Comparison of ENCODE assay signal across 2 cellular contexts in the genomic region with DNA sequence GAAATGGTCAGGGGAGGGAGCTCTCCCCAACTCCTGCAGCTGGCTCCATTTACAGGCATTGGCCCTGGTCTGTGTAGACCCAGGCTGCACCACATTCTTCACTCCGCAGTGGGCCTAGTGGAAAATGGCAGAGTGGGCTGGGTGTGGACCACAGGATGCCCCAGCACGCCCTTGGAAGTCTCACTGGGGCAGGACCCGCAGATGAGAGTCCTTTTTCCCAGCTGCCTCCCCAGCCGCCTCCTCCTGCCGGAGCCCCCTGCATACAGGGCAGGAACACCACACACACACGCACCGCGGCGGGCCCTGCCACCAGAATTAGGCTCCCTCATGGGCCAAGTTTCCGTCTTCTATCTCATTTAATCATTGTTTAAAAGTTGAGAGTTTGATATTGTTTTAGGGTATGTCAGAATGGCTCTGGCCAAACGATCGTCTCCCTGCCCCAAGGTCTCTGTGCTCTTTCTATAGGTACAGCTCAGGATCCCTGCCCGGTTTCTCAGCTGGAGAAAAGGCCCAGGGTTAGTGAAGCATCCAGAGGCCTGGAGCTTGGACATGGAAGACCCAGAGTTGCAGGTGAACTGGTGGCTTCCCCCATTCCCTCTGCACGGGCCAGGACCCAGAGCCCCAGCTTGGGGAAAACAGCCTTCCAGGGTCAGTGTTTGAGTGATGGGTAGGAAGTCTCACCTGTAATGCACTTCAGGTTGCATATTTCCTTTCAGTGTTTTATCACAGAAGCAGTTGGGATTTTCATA.
TF ChIP-seq lines count a peak whose summit lies in the region.

No MANE protein-coding gene starts in this region.

TF ChIP-seq in IMR-90, 13 proteins besides CTCF, POLR2A, EP300 and RAD21:
- TF ChIP-seq CEBPB (IDR thresholded peaks at IDR 0.05; ENCODE audit: low read depth, low read length): no peak
- no peak for TF ChIP-seq MAZ (IDR thresholded peaks at IDR 0.05; ENCODE audit: borderline replicate concordance, low read depth, low read length)
- no peak for TF ChIP-seq MAFK (IDR thresholded peaks at IDR 0.05; ENCODE audit: low read depth, low read length)
- no peak for TF ChIP-seq RFX5 (IDR thresholded peaks at IDR 0.05; ENCODE audit: low read depth, low read length)
- no peak for TF ChIP-seq BHLHE40 (IDR thresholded peaks at IDR 0.05; ENCODE audit: low read depth, low read length)
- TF ChIP-seq, protein P1, sequence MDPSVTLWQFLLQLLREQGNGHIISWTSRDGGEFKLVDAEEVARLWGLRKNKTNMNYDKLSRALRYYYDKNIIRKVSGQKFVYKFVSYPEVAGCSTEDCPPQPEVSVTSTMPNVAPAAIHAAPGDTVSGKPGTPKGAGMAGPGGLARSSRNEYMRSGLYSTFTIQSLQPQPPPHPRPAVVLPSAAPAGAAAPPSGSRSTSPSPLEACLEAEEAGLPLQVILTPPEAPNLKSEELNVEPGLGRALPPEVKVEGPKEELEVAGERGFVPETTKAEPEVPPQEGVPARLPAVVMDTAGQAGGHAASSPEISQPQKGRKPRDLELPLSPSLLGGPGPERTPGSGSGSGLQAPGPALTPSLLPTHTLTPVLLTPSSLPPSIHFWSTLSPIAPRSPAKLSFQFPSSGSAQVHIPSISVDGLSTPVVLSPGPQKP (IDR thresholded peaks at IDR 0.05; ENCODE audit: borderline replicate concordance, low read depth, low read length): no peak
- TF ChIP-seq SMC3 (IDR thresholded peaks at IDR 0.05; ENCODE audit: low read depth, low read length): no peak
- TF ChIP-seq MXI1 (IDR thresholded peaks at IDR 0.05; ENCODE audit: borderline replicate concordance, low read depth, low read length): no peak
- TF ChIP-seq CHD1 (IDR thresholded peaks at IDR 0.05; ENCODE audit: low read depth, low read length): no peak
- TF ChIP-seq, protein P2, sequence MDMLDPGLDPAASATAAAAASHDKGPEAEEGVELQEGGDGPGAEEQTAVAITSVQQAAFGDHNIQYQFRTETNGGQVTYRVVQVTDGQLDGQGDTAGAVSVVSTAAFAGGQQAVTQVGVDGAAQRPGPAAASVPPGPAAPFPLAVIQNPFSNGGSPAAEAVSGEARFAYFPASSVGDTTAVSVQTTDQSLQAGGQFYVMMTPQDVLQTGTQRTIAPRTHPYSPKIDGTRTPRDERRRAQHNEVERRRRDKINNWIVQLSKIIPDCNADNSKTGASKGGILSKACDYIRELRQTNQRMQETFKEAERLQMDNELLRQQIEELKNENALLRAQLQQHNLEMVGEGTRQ (IDR thresholded peaks at IDR 0.05; ENCODE audit: low read depth, low read length): no peak
- TF ChIP-seq FOS (IDR thresholded peaks at IDR 0.05; ENCODE audit: low read depth, low read length): no peak
- no peak for TF ChIP-seq NFE2L2 (IDR thresholded peaks at IDR 0.05; ENCODE audit: low read depth, low read length)
- no peak for TF ChIP-seq RCOR1 (IDR thresholded peaks at IDR 0.05; ENCODE audit: insufficient replicate concordance, low read length)

TF ChIP-seq in GM12878, 131 proteins besides CTCF, POLR2A, EP300 and RAD21:
- TF ChIP-seq, protein P3, sequence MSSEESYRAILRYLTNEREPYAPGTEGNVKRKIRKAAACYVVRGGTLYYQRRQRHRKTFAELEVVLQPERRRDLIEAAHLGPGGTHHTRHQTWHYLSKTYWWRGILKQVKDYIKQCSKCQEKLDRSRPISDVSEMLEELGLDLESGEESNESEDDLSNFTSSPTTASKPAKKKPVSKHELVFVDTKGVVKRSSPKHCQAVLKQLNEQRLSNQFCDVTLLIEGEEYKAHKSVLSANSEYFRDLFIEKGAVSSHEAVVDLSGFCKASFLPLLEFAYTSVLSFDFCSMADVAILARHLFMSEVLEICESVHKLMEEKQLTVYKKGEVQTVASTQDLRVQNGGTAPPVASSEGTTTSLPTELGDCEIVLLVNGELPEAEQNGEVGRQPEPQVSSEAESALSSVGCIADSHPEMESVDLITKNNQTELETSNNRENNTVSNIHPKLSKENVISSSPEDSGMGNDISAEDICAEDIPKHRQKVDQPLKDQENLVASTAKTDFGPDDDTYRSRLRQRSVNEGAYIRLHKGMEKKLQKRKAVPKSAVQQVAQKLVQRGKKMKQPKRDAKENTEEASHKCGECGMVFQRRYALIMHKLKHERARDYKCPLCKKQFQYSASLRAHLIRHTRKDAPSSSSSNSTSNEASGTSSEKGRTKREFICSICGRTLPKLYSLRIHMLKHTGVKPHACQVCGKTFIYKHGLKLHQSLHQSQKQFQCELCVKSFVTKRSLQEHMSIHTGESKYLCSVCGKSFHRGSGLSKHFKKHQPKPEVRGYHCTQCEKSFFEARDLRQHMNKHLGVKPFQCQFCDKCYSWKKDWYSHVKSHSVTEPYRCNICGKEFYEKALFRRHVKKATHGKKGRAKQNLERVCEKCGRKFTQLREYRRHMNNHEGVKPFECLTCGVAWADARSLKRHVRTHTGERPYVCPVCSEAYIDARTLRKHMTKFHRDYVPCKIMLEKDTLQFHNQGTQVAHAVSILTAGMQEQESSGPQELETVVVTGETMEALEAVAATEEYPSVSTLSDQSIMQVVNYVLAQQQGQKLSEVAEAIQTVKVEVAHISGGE (CRISPR knock-in tag; IDR thresholded peaks at IDR 0.05): no peak
- no peak for TF ChIP-seq SMAD5 (IDR thresholded peaks at IDR 0.05; ENCODE audit: low read depth)
- TF ChIP-seq NRF1 (conservative IDR thresholded peaks at IDR 0.05; ENCODE audit: low read depth, low read length): no peak
- TF ChIP-seq EZH2 (IDR thresholded peaks at IDR 0.05; ENCODE audit: borderline replicate concordance, control insufficient read depth, low read depth, low read length): no peak
- no peak for TF ChIP-seq IKZF2 (IDR thresholded peaks at IDR 0.05)
- no peak for TF ChIP-seq MTA3 (IDR thresholded peaks at IDR 0.05; ENCODE audit: borderline replicate concordance, low read length)
- TF ChIP-seq, protein P4, sequence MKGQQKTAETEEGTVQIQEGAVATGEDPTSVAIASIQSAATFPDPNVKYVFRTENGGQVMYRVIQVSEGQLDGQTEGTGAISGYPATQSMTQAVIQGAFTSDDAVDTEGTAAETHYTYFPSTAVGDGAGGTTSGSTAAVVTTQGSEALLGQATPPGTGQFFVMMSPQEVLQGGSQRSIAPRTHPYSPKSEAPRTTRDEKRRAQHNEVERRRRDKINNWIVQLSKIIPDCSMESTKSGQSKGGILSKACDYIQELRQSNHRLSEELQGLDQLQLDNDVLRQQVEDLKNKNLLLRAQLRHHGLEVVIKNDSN (IDR thresholded peaks at IDR 0.05; ENCODE audit: borderline replicate concordance, extremely low read length, insufficient read depth, low read depth, low read length): no peak
- TF ChIP-seq KLF5 (IDR thresholded peaks at IDR 0.05; ENCODE audit: partially characterized antibody): no peak
- TF ChIP-seq ZSCAN29 (IDR thresholded peaks at IDR 0.05): no peak
- no peak for TF ChIP-seq STAT1 (conservative IDR thresholded peaks at IDR 0.05)
- TF ChIP-seq, protein P1 (IDR thresholded peaks at IDR 0.05; ENCODE audit: low read depth, low read length): no peak
- no peak for TF ChIP-seq BCL11A (IDR thresholded peaks at IDR 0.05; ENCODE audit: low read depth, low read length)
- TF ChIP-seq KDM1A (IDR thresholded peaks at IDR 0.05; ENCODE audit: borderline replicate concordance): no peak
- TF ChIP-seq CREM (IDR thresholded peaks at IDR 0.05; ENCODE audit: low read depth): no peak
- TF ChIP-seq, protein P5, sequence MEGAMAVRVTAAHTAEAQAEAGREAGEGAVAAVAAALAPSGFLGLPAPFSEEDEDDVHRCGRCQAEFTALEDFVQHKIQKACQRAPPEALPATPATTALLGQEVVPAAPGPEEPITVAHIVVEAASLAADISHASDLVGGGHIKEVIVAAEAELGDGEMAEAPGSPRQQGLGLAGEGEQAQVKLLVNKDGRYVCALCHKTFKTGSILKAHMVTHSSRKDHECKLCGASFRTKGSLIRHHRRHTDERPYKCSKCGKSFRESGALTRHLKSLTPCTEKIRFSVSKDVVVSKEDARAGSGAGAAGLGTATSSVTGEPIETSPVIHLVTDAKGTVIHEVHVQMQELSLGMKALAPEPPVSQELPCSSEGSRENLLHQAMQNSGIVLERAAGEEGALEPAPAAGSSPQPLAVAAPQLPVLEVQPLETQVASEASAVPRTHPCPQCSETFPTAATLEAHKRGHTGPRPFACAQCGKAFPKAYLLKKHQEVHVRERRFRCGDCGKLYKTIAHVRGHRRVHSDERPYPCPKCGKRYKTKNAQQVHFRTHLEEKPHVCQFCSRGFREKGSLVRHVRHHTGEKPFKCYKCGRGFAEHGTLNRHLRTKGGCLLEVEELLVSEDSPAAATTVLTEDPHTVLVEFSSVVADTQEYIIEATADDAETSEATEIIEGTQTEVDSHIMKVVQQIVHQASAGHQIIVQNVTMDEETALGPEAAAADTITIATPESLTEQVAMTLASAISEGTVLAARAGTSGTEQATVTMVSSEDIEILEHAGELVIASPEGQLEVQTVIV (IDR thresholded peaks at IDR 0.05; ENCODE audit: borderline replicate concordance, partially characterized antibody): no peak
- no peak for TF ChIP-seq HCFC1 (IDR thresholded peaks at IDR 0.05; ENCODE audit: low read length)
- TF ChIP-seq PAX8 (IDR thresholded peaks at IDR 0.05): no peak
TF ChIP-seq in GM12878: peak in this region for 0.
